Comparison of ENCODE assay signal across 12 cellular contexts in genomic region chr1:12479311-12479710, GRCh38.
DNase-seq lines count a peak whose midpoint lies in the region; ATAC-seq, FAIRE-seq and TF ChIP-seq lines count a peak whose summit lies in the region.
"Had no signal": no experiment of that assay in that cellular context is flagged by ENCODE, and none has a peak within 500 bp of the region (broad histone marks: within the 10 kb centered on the region; RNA-seq: fewer than 3 reads in every experiment).

No MANE protein-coding gene starts in this region.

- no peaks in the 10 kb centered on the region for H3K9me3 ChIP-seq in breast epithelium
- no peaks in the 10 kb centered on the region; the same call in 1 of the 2 replicates for H3K9me3 ChIP-seq in K562 (replicated peaks; ENCODE audit: control insufficient read depth, insufficient read depth, low read depth, low read length)

- H3K4me1 ChIP-seq in breast epithelium, result peaks cover 22 to 23% of the 10 kb centered on the region in 2 donors
- H3K4me1 ChIP-seq in K562 (replicated peaks in 1 of 2; ENCODE audit: control insufficient read depth in 2 of 2, insufficient read depth in 2 of 2, low read length in 2 of 2), result peaks cover 38 to 80% of the 10 kb centered on the region in 2 experiments
- no peaks in the 10 kb centered on the region for H3K4me1 ChIP-seq in urinary bladder (ENCODE audit: insufficient read depth)

- peaks cover 34% of the 10 kb centered on the region for H3K4me1 Mint-ChIP-seq in MCF 10A (ENCODE audit: insufficient read depth, unreplicated experiment)
- H3K4me1 Mint-ChIP-seq in natural killer cell, result peaks cover 73 to 75% of the 10 kb centered on the region in 2 donors

- TF ChIP-seq EP300 in K562 (IDR thresholded peaks at IDR 0.05; ENCODE audit: low read length), result no peak

- H3K27me3 Mint-ChIP-seq in MCF 10A (ENCODE audit: insufficient read depth, unreplicated experiment) (no peaks in the 10 kb centered on the region), natural killer cell (ENCODE audit: low read depth in 2 of 2) (no peaks in the 10 kb centered on the region)

- no peak for FAIRE-seq in K562 (lab: Jason Lieb, UNC)
- FAIRE-seq: G401.6 had no signal

- no peak for TF ChIP-seq RAD21 in K562 (CRISPR knock-in tag; conservative IDR thresholded peaks at IDR 0.05 in 1 of 2, IDR thresholded peaks at IDR 0.05 in 1 of 2)

- no peak for TF ChIP-seq POLR2A in breast epithelium (IDR thresholded peaks at IDR 0.05)
- TF ChIP-seq POLR2A in K562 (conservative IDR thresholded peaks at IDR 0.05), result no peak

- H3K4me3 ChIP-seq in breast epithelium, result no peak overlapping the region
- H3K4me3 ChIP-seq in K562, result no peak overlapping the region
- H3K4me3 ChIP-seq in urinary bladder (ENCODE audit: low read depth, low read length), result no peak overlapping the region

- H3K36me3 Mint-ChIP-seq in MCF 10A (ENCODE audit: insufficient read depth, unreplicated experiment) (peaks cover 20% of the 10 kb centered on the region), natural killer cell (no peaks in the 10 kb centered on the region)

- 83% methylated on average over 6 of the region's 6 CpGs for WGBS in K562 (ENCODE audit: insufficient coverage, low coverage, missing lambda C conversion rate)
- 86% methylated on average over 6 of the region's 6 CpGs for WGBS in urinary bladder

- no peak for DNase-seq in breast epithelium (ENCODE audit: low spot score in 2 of 2)
- no peak for DNase-seq in MCF 10A (ENCODE audit: unreplicated experiment)
- no peak for DNase-seq in K562 (ENCODE audit: extremely low read depth in 1 of 4, low spot score in 3 of 4)
- no peak for DNase-seq in natural killer cell
- no peak for DNase-seq in KG1 (lab: John Stamatoyannopoulos, UW)
- no peak for DNase-seq in stimulated activated CD4-positive, alpha-beta T cell treated with anti-CD3 and anti-CD28 coated beads, Interleukin-4, amount 100 ng/mL, for 24 hours
- DNase-seq: amygdala, NCI-H1105 treated with DMSO at 0.1 percent for 48 hours, NCI-H526 treated with DMSO at 0.1 percent for 48 hours had no signal

- BruUV-seq in MCF 10A (replicated peaks; lab: Mats Ljungman, UMichigan), result no TSS peak
- no TSS peak for BruUV-seq in K562 (replicated peaks; lab: Mats Ljungman, UMichigan)

- no peak overlapping the region for H2AFZ ChIP-seq in K562 (ENCODE audit: low read depth, low read length)

- H3K27ac Mint-ChIP-seq in MCF 10A (ENCODE audit: low read depth, unreplicated experiment) (no peak overlapping the region), natural killer cell (peak overlapping the region; percentile 96 to 98)

- CTCF ChIA-PET in MCF 10A (lab: Yijun Ruan, JAX), result no interaction called here
- CTCF ChIA-PET in K562 (lab: Yijun Ruan, JAX; ENCODE audit: low intra/inter-chr PET ratio), result no interaction called here

- H3K27me3 ChIP-seq in breast epithelium (no peaks in the 10 kb centered on the region), K562 (ENCODE audit: control insufficient read depth in 2 of 2, insufficient read depth in 2 of 2, low read length in 2 of 2) (no peaks in the 10 kb centered on the region)

- in situ Hi-C loops in K562 (cut with MboI), result no loop called here

- intact Hi-C loops in breast epithelium (cut with DNase I; ENCODE audit: low total_unique reads), result no loop called here
- intact Hi-C loops in MCF 10A (cut with micrococcal nuclease), result loop anchor here (5.0 kb wide), 1 partner anchor 138 kb away; the partner anchor contains the start of gene DHRS3
- intact Hi-C loops in K562 (cut with micrococcal nuclease), result loop anchor here (1.0 to 5.0 kb wide), 4 partner anchors 12 to 138 kb away; partner anchors contain the start of gene DHRS3
- intact Hi-C loops in natural killer cell (cut with micrococcal nuclease), result loop anchor here (2.0 kb wide), 1 partner anchor 139 kb away; the partner anchor contains the start of gene DHRS3

- peaks cover 4% of the 10 kb centered on the region; the same call in 1 of the 3 replicates for H3K79me2 ChIP-seq in K562 (ENCODE audit: control insufficient read depth, insufficient read depth, low read length)

- no peak overlapping the region for H3K4me2 ChIP-seq in K562 (ENCODE audit: insufficient read depth, low read length)

- H3K9me3 Mint-ChIP-seq in MCF 10A (ENCODE audit: unreplicated experiment) (no peaks in the 10 kb centered on the region), natural killer cell (no peaks in the 10 kb centered on the region)

- TF ChIP-seq CTCF in breast epithelium (IDR thresholded peaks at IDR 0.05) (no peak), MCF 10A (IDR thresholded peaks at IDR 0.05; ENCODE audit: unreplicated experiment) (no peak), K562 (IDR thresholded peaks at IDR 0.05 in 2 of 3, conservative IDR thresholded peaks at IDR 0.05 in 1 of 3; ENCODE audit: insufficient read depth in 2 of 3, low read depth in 1 of 3, low read length in 3 of 3) (no peak), natural killer cell (IDR thresholded peaks at IDR 0.05) (no peak)

- H3K36me3 ChIP-seq in breast epithelium, result no peaks in the 10 kb centered on the region
- H3K36me3 ChIP-seq in K562 (ENCODE audit: control insufficient read depth, insufficient read depth, low read length), result peaks cover 60% of the 10 kb centered on the region
- no peaks in the 10 kb centered on the region for H3K36me3 ChIP-seq in urinary bladder (ENCODE audit: insufficient read depth)

- no peaks in the 10 kb centered on the region for H3K9me1 ChIP-seq in K562 (ENCODE audit: control insufficient read depth, insufficient read depth, low read length)

- POLR2A ChIA-PET in MCF 10A (lab: Yijun Ruan, JAX), result interaction anchor here (0.7 to 4.3 kb wide), 3 partner anchors 42 to 95 kb away, joined by 3 to 18 read pairs (median 5); no protein-coding TSS in a partner anchor
- POLR2A ChIA-PET in K562 (lab: Yijun Ruan, JAX), result interaction anchor here (1.4 to 5.7 kb wide), 2 partner anchors 16 kb away, joined by 3 to 38 read pairs; no protein-coding TSS in a partner anchor

- peak overlapping the region; percentile 68 to 83; a peak in 2 of 4 replicates for H3K9ac ChIP-seq in K562 (ENCODE audit: insufficient read depth in 1 of 2, low read depth in 2 of 2, low read length in 2 of 2)

- H4K20me1 ChIP-seq in K562 (replicated peaks; ENCODE audit: control insufficient read depth, insufficient read depth, low read length), result no peaks in the 10 kb centered on the region

- no peak overlapping the region for H3K4me3 Mint-ChIP-seq in MCF 10A (ENCODE audit: unreplicated experiment)
- H3K4me3 Mint-ChIP-seq in natural killer cell, result peak overlapping the region; percentile 75

- ATAC-seq in K562, result no peak
- no peak for ATAC-seq in natural killer cell
- ATAC-seq in GM21619 (IDR thresholded peaks at IDR 0.05; ENCODE audit: unreplicated experiment), result no peak

- H3K27ac ChIP-seq in breast epithelium (peak overlapping the region; percentile 85 to 86), K562 (ENCODE audit: extremely low read depth, low read depth, low read length) (peak overlapping the region; percentile 92), urinary bladder (ENCODE audit: low read depth) (peak overlapping the region; percentile 79)

TF ChIP-seq in K562, 482 proteins besides CTCF, POLR2A, EP300 and RAD21 (continues in another document):
- TF ChIP-seq NKRF (IDR thresholded peaks at IDR 0.05; ENCODE audit: borderline replicate concordance) (peak; percentile 38; the same call in 1 of the 2 replicates), RBM25 (IDR thresholded peaks at IDR 0.05; ENCODE audit: low read depth, low read length, severe bottlenecking) (peak; percentile 96), ADNP (tag; IDR thresholded peaks at IDR 0.05) (peak; percentile 84), NFIC (IDR thresholded peaks at IDR 0.05) (peak; percentile 43), CBX3 (IDR thresholded peaks at IDR 0.05; ENCODE audit: borderline replicate concordance in 1 of 2, low read length in 2 of 2) (peak in 1 of 2 experiments; percentile 57; a peak in 1 of 3 replicates), MBD1 (CRISPR knock-in tag; IDR thresholded peaks at IDR 0.05) (no peak), KDM1A (IDR thresholded peaks at IDR 0.05) (peak; percentile 97), KLF6 (CRISPR knock-in tag; IDR thresholded peaks at IDR 0.05; ENCODE audit: borderline replicate concordance) (0 out of 2 replicates have a peak, but pooled peaks have one; percentile 5), CBX1 (IDR thresholded peaks at IDR 0.05; ENCODE audit: low read depth) (peak; percentile 82; the same call in 1 of the 2 replicates), CHD4 (IDR thresholded peaks at IDR 0.05; ENCODE audit: insufficient read depth, insufficient replicate concordance, low read depth, low read length, poor library complexity, severe bottlenecking) (peak; percentile 86), SMARCA5 (IDR thresholded peaks at IDR 0.05) (peak; percentile 83; the same call in 1 of the 2 replicates), SMAD4 (CRISPR knock-in tag; conservative IDR thresholded peaks at IDR 0.05) (0 out of 2 replicates have a peak, but pooled peaks have one; percentile 31)
